Comparison of ENCODE assay signal across 10 cellular contexts in the genomic region with DNA sequence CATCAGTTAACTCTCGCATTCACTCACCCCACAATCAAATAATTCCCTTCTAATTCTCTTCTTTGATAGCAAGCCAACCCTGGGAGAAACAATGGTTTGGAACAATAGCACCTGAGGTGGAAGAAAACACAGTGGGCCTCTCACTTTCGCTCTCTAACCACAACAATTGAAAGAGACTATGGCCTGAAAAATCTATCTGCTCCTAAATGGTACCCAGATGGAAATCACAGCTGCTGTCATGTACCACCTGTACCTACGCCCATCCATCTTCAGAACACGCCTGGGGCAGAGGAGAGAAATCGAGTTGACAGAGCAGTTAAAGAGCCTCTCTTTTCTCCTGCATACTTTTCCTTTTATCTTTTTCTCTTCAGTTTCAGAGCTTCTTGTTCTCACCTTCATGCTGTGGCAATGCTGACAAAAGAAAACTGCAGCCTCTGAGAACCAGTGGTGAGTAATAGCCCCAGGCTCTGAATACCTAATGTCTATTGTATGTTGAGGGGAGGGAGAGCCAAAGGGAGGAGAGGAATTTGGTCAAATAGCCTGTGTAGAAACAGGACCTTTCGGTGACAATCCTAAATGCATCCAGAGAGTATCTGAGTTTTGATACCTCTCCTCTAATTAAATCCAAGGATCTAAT. TPM values are rescaled to one million over a fixed set of nuclear protein-coding genes. Genes with fewer than 3 reads are reported as not detected.
DNase-seq lines count a peak whose midpoint lies in the region; ATAC-seq and TF ChIP-seq lines count a peak whose summit lies in the region.
"Had no signal": no experiment of that assay in that cellular context is flagged by ENCODE, and none has a peak within 500 bp of the region (broad histone marks: within the 10 kb centered on the region; RNA-seq: fewer than 3 reads in every experiment).

No MANE protein-coding gene starts in this region.

- H2AFZ ChIP-seq in PC-3 (ENCODE audit: low read length) (peak overlapping the region; percentile 3; the same call in 1 of the 2 replicates), trophoblast cell (ENCODE audit: insufficient read depth, low read length, poor library complexity) (no peak overlapping the region)
- H2AFZ ChIP-seq: parathyroid adenoma had no signal

- H3K9me2 ChIP-seq in PC-3 (replicated peaks; ENCODE audit: low read length): no peaks in the 10 kb centered on the region

- peak overlapping the region; percentile 89 for H3K27ac ChIP-seq in PC-3 (ENCODE audit: low read length)
- peak overlapping the region in 3 of 4 donors; percentile 27 to 58 (median 33) for H3K27ac ChIP-seq in esophagus muscularis mucosa (replicated peaks in 1 of 4)
- no peak overlapping the region for H3K27ac ChIP-seq in trophoblast cell (ENCODE audit: low read depth, low read length)
- no peak overlapping the region for H3K27ac ChIP-seq in left lung
- H3K27ac ChIP-seq: parathyroid adenoma had no signal

- H3K23ac ChIP-seq in trophoblast cell (ENCODE audit: low read length): no peak overlapping the region

- intact Hi-C loops in PC-3 (cut with micrococcal nuclease) (loop anchor here (1.0 to 10.0 kb wide), 8 partner anchors 25 to 750 kb away; no protein-coding TSS in a partner anchor), esophagus muscularis mucosa (cut with DNase I) (no loop called here), left lung (cut with DNase I) (no loop called here)

- H3K36me3 ChIP-seq in PC-3 (ENCODE audit: low read depth, low read length) (no peaks in the 10 kb centered on the region), esophagus muscularis mucosa (no peaks in the 10 kb centered on the region), trophoblast cell (ENCODE audit: control insufficient read depth in 1 of 2, insufficient read depth in 2 of 2, low read length in 2 of 2) (no peaks in the 10 kb centered on the region), left lung (no peaks in the 10 kb centered on the region)

- no peak overlapping the region for H3K14ac ChIP-seq in trophoblast cell (ENCODE audit: low read length)

- ATAC-seq in GM21390 (IDR thresholded peaks at IDR 0.05; ENCODE audit: unreplicated experiment) (peak; percentile 60), PC-3 (peak; percentile 83), left lung (no peak), GM18909 (IDR thresholded peaks at IDR 0.05; ENCODE audit: poor library complexity, unreplicated experiment) (no peak)
- ATAC-seq: activated naive CD8-positive, alpha-beta T cell treated with anti-CD3 and anti-CD28 coated beads, Interleukin-2, amount 50 U/mL, for 24 hours had no signal

- no peak overlapping the region for H4K91ac ChIP-seq in trophoblast cell (ENCODE audit: low read depth, low read length)

- TF ChIP-seq CTCF in PC-3 (conservative IDR thresholded peaks at IDR 0.05; ENCODE audit: low read depth, low read length) (no peak), esophagus muscularis mucosa (IDR thresholded peaks at IDR 0.05) (no peak), left lung (IDR thresholded peaks at IDR 0.05) (no peak)

- H4K20me1 ChIP-seq in PC-3 (ENCODE audit: low read length): no peaks in the 10 kb centered on the region

- H3K4me1 ChIP-seq in PC-3 (ENCODE audit: insufficient read depth, low read length) (peaks cover 23% of the 10 kb centered on the region), esophagus muscularis mucosa (peaks cover 4 to 18% (median 14%) of the 10 kb centered on the region in 4 donors), trophoblast cell (ENCODE audit: control insufficient read depth in 1 of 2, insufficient read depth in 2 of 2, low read length in 2 of 2) (no peaks in the 10 kb centered on the region), left lung (no peaks in the 10 kb centered on the region)
- H3K4me1 ChIP-seq: parathyroid adenoma had no signal

- H3K4ac ChIP-seq in trophoblast cell (ENCODE audit: low read depth, low read length): no peak overlapping the region

- POLR2A ChIA-PET in PC-3 (lab: Charles Lee; ENCODE audit: unreplicated experiment): no interaction called here

- H3F3A ChIP-seq in PC-3 (ENCODE audit: low read length, unreplicated experiment): peaks cover 8% of the 10 kb centered on the region

- H3K9me3 ChIP-seq in PC-3 (ENCODE audit: low read length): no peaks in the 10 kb centered on the region
- no peaks in the 10 kb centered on the region for H3K9me3 ChIP-seq in esophagus muscularis mucosa
- no peaks in the 10 kb centered on the region for H3K9me3 ChIP-seq in trophoblast cell (ENCODE audit: insufficient read depth, low read depth, low read length)
- no peaks in the 10 kb centered on the region for H3K9me3 ChIP-seq in left lung

- H3K4me3 ChIP-seq in PC-3 (ENCODE audit: low read length) (peak overlapping the region; percentile 30; the same call in 1 of the 2 replicates), esophagus muscularis mucosa (no peak overlapping the region), trophoblast cell (ENCODE audit: low read depth, low read length) (no peak overlapping the region), left lung (no peak overlapping the region)

- 80% methylated on average over 6 of the region's 6 CpGs for WGBS in esophagus muscularis mucosa
- 100% methylated on average over 1 of the region's 6 CpGs for WGBS in trophoblast cell (ENCODE audit: extremely low coverage, insufficient coverage, insufficient read length)

- no peak overlapping the region for H2BK120ac ChIP-seq in trophoblast cell (ENCODE audit: insufficient read depth, low read length, poor library complexity)

- CTCF ChIA-PET in PC-3 (lab: Charles Lee): interaction anchor here (0.6 to 1.7 kb wide), 5 partner anchors 12 to 252 kb away, joined by 3 to 8 read pairs (median 3); no protein-coding TSS in a partner anchor

- TF ChIP-seq EP300 in esophagus muscularis mucosa (IDR thresholded peaks at IDR 0.05): no peak

- no peaks in the 10 kb centered on the region for H3K79me1 ChIP-seq in trophoblast cell (ENCODE audit: low read length)

- no peak overlapping the region for H4K8ac ChIP-seq in trophoblast cell (ENCODE audit: low read depth, low read length)

- H4K12ac ChIP-seq in trophoblast cell (ENCODE audit: low read depth, low read length): no peak overlapping the region

- no peak overlapping the region for H3K18ac ChIP-seq in trophoblast cell (ENCODE audit: low read length)

- no peak for TF ChIP-seq POLR2A in esophagus muscularis mucosa (IDR thresholded peaks at IDR 0.05; ENCODE audit: low read depth)

- H2AK5ac ChIP-seq in trophoblast cell (ENCODE audit: low read length): no peak overlapping the region

- H2BK5ac ChIP-seq in trophoblast cell (ENCODE audit: low read depth, low read length, poor library complexity): no peak overlapping the region

- no peaks in the 10 kb centered on the region for H3K27me3 ChIP-seq in PC-3 (ENCODE audit: low read length)
- H3K27me3 ChIP-seq in esophagus muscularis mucosa: no peaks in the 10 kb centered on the region
- H3K27me3 ChIP-seq in trophoblast cell (ENCODE audit: insufficient read depth, low read length): no peaks in the 10 kb centered on the region
- H3K27me3 ChIP-seq in left lung: no peaks in the 10 kb centered on the region

- H3K79me2 ChIP-seq in PC-3 (ENCODE audit: low read length) (no peaks in the 10 kb centered on the region), trophoblast cell (ENCODE audit: control insufficient read depth, insufficient read depth, low read length, poor library complexity) (no peaks in the 10 kb centered on the region)
- H3K79me2 ChIP-seq: parathyroid adenoma had no signal

- TSS peak; percentile 80 for BruUV-seq in PC-3 (replicated peaks; lab: Mats Ljungman, UMichigan)

- H3K4me2 ChIP-seq in PC-3 (ENCODE audit: low read length): peak overlapping the region; percentile 60
- H3K4me2 ChIP-seq in trophoblast cell (ENCODE audit: low read length): peak overlapping the region; percentile 13

- H3K9ac ChIP-seq in PC-3 (ENCODE audit: low read length) (peak overlapping the region; percentile 61), trophoblast cell (ENCODE audit: low read length) (no peak overlapping the region)
- H3K9ac ChIP-seq: parathyroid adenoma had no signal

- peak; percentile 97 for DNase-seq in PC-3
- no peak for DNase-seq in esophagus muscularis mucosa (ENCODE audit: extremely low spot score)
- DNase-seq in trophoblast cell: peak; percentile 52 to 88
- no peak for DNase-seq in inferior parietal cortex (ENCODE audit: extremely low spot score)
- DNase-seq in left lung: no peak
- no peak for DNase-seq in NCI-H524 (lab: John Stamatoyannopoulos, UW)
- DNase-seq: activated naive CD8-positive, alpha-beta T cell treated with anti-CD3 and anti-CD28 coated beads, Interleukin-2, amount 50 U/mL, for 24 hours had no signal

- H2BK12ac ChIP-seq in trophoblast cell (ENCODE audit: low read length): no peak overlapping the region

RNA-seq across cellular contexts. Expression of a gene that starts 57.8 kb away (rescaled TPM):
- total RNA-seq in PC-3 (2014; rRNA removed) (not detected in 2 replicates), esophagus muscularis mucosa (not detected), left lung (under 1 TPM; 0.16 to 0.17 TPM)
- 0.21 and 0.23 TPM in 2 replicates for polyA plus RNA-seq in trophoblast cell (2013)

Comparison
In these comparisons a context has a peak if more than half of its experiments do, and no peak if none do; other contexts are left out.
1. ATAC-seq: peak in GM21390 (single experiment) and PC-3 (single experiment); none in left lung (single experiment) and GM18909 (single experiment).
2. DNase-seq: peak in PC-3 (single experiment) and trophoblast cell (2 of 2); none in esophagus muscularis mucosa (single experiment), inferior parietal cortex (single experiment), left lung (0 of 2) and NCI-H524 (0 of 2).
3. H3K27ac ChIP-seq: peak in PC-3 (single experiment) and esophagus muscularis mucosa (3 of 4); none in trophoblast cell (single experiment) and left lung (0 of 2).